In the genomic region with DNA sequence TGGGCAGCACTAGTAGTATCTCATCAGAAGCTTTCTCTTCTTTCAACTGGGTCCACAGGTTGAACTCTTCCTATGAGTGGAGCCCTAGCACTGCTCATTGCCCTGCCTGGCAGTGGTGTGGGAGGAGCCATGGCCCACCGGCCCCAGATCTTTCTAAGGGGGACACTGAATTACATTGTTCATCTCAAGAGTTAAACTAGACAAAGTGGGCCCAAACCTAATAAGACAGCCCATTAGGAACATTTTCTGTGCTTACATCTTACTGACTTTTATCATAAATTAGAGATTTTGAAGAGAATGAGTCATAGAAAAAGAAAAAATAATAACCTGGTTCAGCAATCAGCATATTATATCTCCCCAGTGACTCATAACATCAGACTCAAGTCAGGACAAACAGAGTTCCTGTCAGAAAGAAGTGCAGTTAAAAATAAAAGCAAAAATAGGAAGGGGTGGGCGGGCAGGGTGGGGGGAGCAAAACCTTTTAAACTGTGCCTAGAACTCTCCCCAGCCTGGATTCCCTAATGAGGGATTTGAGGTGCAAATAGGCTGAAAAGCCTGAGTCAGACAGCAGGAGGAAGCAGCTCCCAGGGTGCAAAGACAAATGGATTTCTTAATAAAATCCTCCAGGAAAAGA, we compare ENCODE assay signal across 9 cellular contexts.
DNase-seq lines count a peak whose midpoint lies in the region; ATAC-seq, FAIRE-seq and TF ChIP-seq lines count a peak whose summit lies in the region.
"Had no signal": no experiment of that assay in that cellular context is flagged by ENCODE, and none has a peak within 500 bp of the region (broad histone marks: within the 10 kb centered on the region; RNA-seq: fewer than 3 reads in every experiment).

No MANE protein-coding gene starts in this region.

- intact Hi-C loops in endothelial cell of umbilical vein (cut with micrococcal nuclease) = loop anchor here (1.0 to 10.0 kb wide), 10 partner anchors 76 to 728 kb away; partner anchors contain the start of gene TRIB2

- H3K9me1 ChIP-seq in endothelial cell of umbilical vein (replicated peaks; ENCODE audit: control insufficient read depth, extremely low read depth, insufficient read depth, low read length) = no peaks in the 10 kb centered on the region

- POLR2A ChIA-PET in endothelial cell of umbilical vein (lab: Charles Lee) = interaction anchor here (1.7 kb wide), 1 partner anchor 161 kb away, joined by 4 read pairs; the partner anchor contains the start of gene TRIB2

- no TSS peak for BruUV-seq in endothelial cell of umbilical vein (replicated peaks; lab: Mats Ljungman, UMichigan)

- no peaks in the 10 kb centered on the region for H3K79me2 ChIP-seq in endothelial cell of umbilical vein (ENCODE audit: control insufficient read depth, insufficient read depth, low read length)

- H4K20me1 ChIP-seq in endothelial cell of umbilical vein (replicated peaks; ENCODE audit: control insufficient read depth, extremely low read depth, insufficient read depth, low read length) = no peaks in the 10 kb centered on the region

- dilution Hi-C loops in endothelial cell of umbilical vein (cut with MboI; ENCODE audit: extremely low pct_ligation_motif_present, low sequenced_read_pairs) = loop anchor here (25.0 kb wide), 1 partner anchor 157 kb away; the partner anchor contains the start of gene TRIB2

- H3K9ac ChIP-seq in endothelial cell of umbilical vein (replicated peaks; ENCODE audit: extremely low read depth, insufficient read depth, low read length) = no peak overlapping the region

- no peak for TF ChIP-seq CTCF in endothelial cell of umbilical vein (IDR thresholded peaks at IDR 0.05; ENCODE audit: extremely low read depth in 1 of 2, insufficient read depth in 1 of 2, low read depth in 1 of 2, low read length in 2 of 2)

- peak overlapping the region; percentile 17 for H2AFZ ChIP-seq in endothelial cell of umbilical vein (ENCODE audit: low read depth, low read length)

- FAIRE-seq in endothelial cell of umbilical vein (lab: Jason Lieb, UNC) (peak; percentile 78), RCC 7860 (lab: Jason Lieb, UNC) (no peak)

- peak; percentile 75 for DNase-seq in A172 (ENCODE audit: low spot score)
- peak; percentile 47 for DNase-seq in SW480 (ENCODE audit: low spot score)
- peak; percentile 85 for DNase-seq in endothelial cell of umbilical vein (ENCODE audit: low read depth, low spot score)
- DNase-seq in stimulated activated CD4-positive, alpha-beta T cell treated with anti-CD3 and anti-CD28 coated beads, Interleukin-1b, Interleukin-23, amount 100 ng/mL, for 48 hours = peak; percentile 45
- DNase-seq in UCSD-AML1 (lab: John Stamatoyannopoulos, UW; ENCODE audit: unreplicated experiment) = no peak
- DNase-seq in RCC 7860 (ENCODE audit: low spot score) = no peak

- CTCF ChIA-PET in endothelial cell of umbilical vein (lab: Charles Lee) = interaction anchor here (0.9 to 3.3 kb wide), 7 partner anchors 21 to 726 kb away, joined by 3 to 30 read pairs (median 5); partner anchors contain the start of gene TRIB2

- TF ChIP-seq POLR2A in endothelial cell of umbilical vein (IDR thresholded peaks at IDR 0.05; ENCODE audit: low read depth, low read length) = no peak

- H3K36me3 ChIP-seq in endothelial cell of umbilical vein (ENCODE audit: control insufficient read depth in 2 of 2, extremely low read depth in 1 of 2, insufficient read depth in 2 of 2, low read length in 2 of 2) = no peaks in the 10 kb centered on the region
- H3K36me3 ChIP-seq: cardiac muscle cell had no signal

- H3K27ac ChIP-seq in endothelial cell of umbilical vein (ENCODE audit: insufficient read depth, low read depth, low read length) = no peak overlapping the region
- H3K27ac ChIP-seq: cardiac muscle cell had no signal

- H3K4me2 ChIP-seq in endothelial cell of umbilical vein (ENCODE audit: insufficient read depth, low read length) = peak overlapping the region; percentile 49

- H3K9me3 ChIP-seq in endothelial cell of umbilical vein (replicated peaks; ENCODE audit: control insufficient read depth, insufficient read depth, low read length) = no peaks in the 10 kb centered on the region

- H3K4me1 ChIP-seq in endothelial cell of umbilical vein (ENCODE audit: control insufficient read depth, extremely low read depth, insufficient read depth, low read length) = peaks cover 23% of the 10 kb centered on the region

- ATAC-seq in GM21576 (IDR thresholded peaks at IDR 0.05; ENCODE audit: unreplicated experiment) (peak; percentile 44), GM19328 (IDR thresholded peaks at IDR 0.05; ENCODE audit: unreplicated experiment) (no peak)

- H3K27me3 ChIP-seq in endothelial cell of umbilical vein (ENCODE audit: control insufficient read depth in 2 of 2, insufficient read depth in 2 of 2, low read length in 2 of 2) = no peaks in the 10 kb centered on the region
- H3K27me3 ChIP-seq: cardiac muscle cell had no signal

- no peak overlapping the region for H3K4me3 ChIP-seq in endothelial cell of umbilical vein (replicated peaks in 1 of 3; ENCODE audit: insufficient read depth in 1 of 3, low read depth in 1 of 3, low read length in 3 of 3)
- H3K4me3 ChIP-seq: cardiac muscle cell had no signal

TF ChIP-seq in endothelial cell of umbilical vein, 7 proteins besides CTCF, POLR2A, EP300 and RAD21:
- TF ChIP-seq FOS (IDR thresholded peaks at IDR 0.05; ENCODE audit: borderline replicate concordance, insufficient read depth, low read length) (peak; percentile 89), GATA2 (IDR thresholded peaks at IDR 0.05; ENCODE audit: insufficient read depth, insufficient read length, low read depth, low read length) (peak; percentile 65), MYC (IDR thresholded peaks at IDR 0.05; ENCODE audit: low read depth, low read length) (no peak), JUN (IDR thresholded peaks at IDR 0.05; ENCODE audit: borderline replicate concordance, insufficient read depth, insufficient read length, low read depth) (peak; percentile 81), EZH2 (IDR thresholded peaks at IDR 0.05; ENCODE audit: borderline replicate concordance, low read depth, low read length, severe bottlenecking) (no peak), POLR2AphosphoS5 (IDR thresholded peaks at IDR 0.05; ENCODE audit: insufficient read depth, low read depth, low read length) (no peak)
- TF ChIP-seq, protein P1, sequence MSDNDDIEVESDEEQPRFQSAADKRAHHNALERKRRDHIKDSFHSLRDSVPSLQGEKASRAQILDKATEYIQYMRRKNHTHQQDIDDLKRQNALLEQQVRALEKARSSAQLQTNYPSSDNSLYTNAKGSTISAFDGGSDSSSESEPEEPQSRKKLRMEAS (IDR thresholded peaks at IDR 0.05; ENCODE audit: insufficient read depth, insufficient read length) = no peak
TF ChIP-seq in endothelial cell of umbilical vein: peak in this region for 3.

Comparison
In these comparisons a context has a peak if more than half of its experiments do, and no peak if none do; other contexts are left out.
1. DNase-seq: peak in A172 (single experiment), SW480 (single experiment), endothelial cell of umbilical vein (single experiment) and stimulated activated CD4-positive, alpha-beta T cell treated with anti-CD3 and anti-CD28 coated beads, Interleukin-1b, Interleukin-23, amount 100 ng/mL, for 48 hours (single experiment); none in UCSD-AML1 (single experiment) and RCC 7860 (single experiment).